Comparison of ENCODE assay signal across 7 cellular contexts in the genomic region with DNA sequence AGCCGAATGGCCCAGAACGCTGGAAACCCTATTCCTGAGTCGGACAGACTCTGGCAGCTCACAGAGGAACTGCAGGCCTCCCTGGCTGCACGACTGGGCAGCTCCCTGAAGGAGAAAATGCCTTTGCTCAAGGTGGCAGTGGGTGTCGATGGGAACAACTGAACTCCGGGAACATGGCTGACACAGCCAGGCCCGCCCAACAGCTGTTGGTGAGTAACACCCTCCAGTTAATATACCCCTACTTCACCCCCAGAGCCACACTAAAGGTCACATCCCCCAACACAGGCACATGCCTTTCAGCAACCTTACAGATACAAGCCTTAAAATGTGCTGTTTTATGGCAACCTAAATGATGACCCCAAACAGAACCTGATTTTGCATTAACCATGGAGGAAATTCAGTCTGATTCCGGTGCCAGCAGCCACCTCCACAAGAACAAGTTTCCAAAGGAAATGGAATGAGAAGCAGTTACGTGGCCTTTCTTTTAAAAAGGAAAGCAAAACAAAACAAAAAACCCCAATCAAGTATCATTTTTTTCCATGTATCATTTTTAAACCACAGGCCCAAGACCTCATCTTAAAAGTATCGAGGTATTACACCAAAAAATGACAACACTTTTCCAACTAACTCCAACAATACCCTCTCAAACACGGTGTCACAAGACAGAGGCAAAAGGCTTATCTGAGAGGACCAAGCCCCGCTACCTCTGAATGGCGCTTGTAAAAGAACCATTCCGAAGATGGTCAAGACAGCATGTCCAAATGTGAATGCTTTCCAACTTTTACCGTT. TPM values are rescaled to one million over a fixed set of nuclear protein-coding genes. Genes with fewer than 3 reads are reported as not detected.
DNase-seq lines count a peak whose midpoint lies in the region; ATAC-seq and TF ChIP-seq lines count a peak whose summit lies in the region.

No MANE protein-coding gene starts in this region.

- no peaks in the 10 kb centered on the region for H3K36me3 ChIP-seq in HEK293 (ENCODE audit: control insufficient read depth in 2 of 2, insufficient read depth in 1 of 2, low read length in 2 of 2)
- peaks cover 0 to 5% (median 0%) of the 10 kb centered on the region in 4 donors for H3K36me3 ChIP-seq in liver (ENCODE audit: control insufficient read depth in 4 of 4, insufficient read depth in 3 of 4, low read depth in 1 of 4, low read length in 3 of 4)

- H3K4me3 ChIP-seq in HEK293 (ENCODE audit: low read depth, low read length), result peak overlapping the region; percentile 94
- peak overlapping the region; percentile 70 for H3K4me3 ChIP-seq in choroid plexus epithelial cell (ENCODE audit: low read depth, low read length)
- H3K4me3 ChIP-seq in liver (ENCODE audit: low read depth in 1 of 3, low read length in 3 of 3), result peak overlapping the region; percentile 88 to 100 (median 89)

- POLR2A ChIA-PET in HEK293 (lab: Yijun Ruan, JAX) (interaction anchor here (0.5 to 1.9 kb wide), 6 partner anchors 9 to 193 kb away, joined by 3 to 29 read pairs (median 8); no protein-coding TSS in a partner anchor), activated B cell treated with CpG ODN at 0.5 μM for 24 hours (lab: Charles Lee) (interaction anchor here (0.6 to 4.5 kb wide), 4 partner anchors 9 to 151 kb away, joined by 6 to 37 read pairs (median 12); no protein-coding TSS in a partner anchor)

- no peaks in the 10 kb centered on the region for H3K9me3 Mint-ChIP-seq in activated B cell treated with CpG ODN at 0.5 μM for 24 hours

- no peak for TF ChIP-seq CTCF in HEK293 (tag by site-specific recombination; IDR thresholded peaks at IDR 0.05)
- no peak for TF ChIP-seq CTCF in activated B cell treated with CpG ODN at 0.5 μM for 24 hours (IDR thresholded peaks at IDR 0.05)
- TF ChIP-seq CTCF in choroid plexus epithelial cell (conservative IDR thresholded peaks at IDR 0.05; ENCODE audit: low read depth, low read length), result no peak
- no peak for TF ChIP-seq CTCF in liver (IDR thresholded peaks at IDR 0.05; ENCODE audit: low read depth, low read length, missing input control)

- peak in 1 of 2 donors; percentile 15 for TF ChIP-seq RAD21 in liver (IDR thresholded peaks at IDR 0.05)

- H3K27me3 Mint-ChIP-seq in activated B cell treated with CpG ODN at 0.5 μM for 24 hours, result no peaks in the 10 kb centered on the region

- H3K27ac Mint-ChIP-seq in activated B cell treated with CpG ODN at 0.5 μM for 24 hours, result peak overlapping the region; percentile 92

- H3K27ac ChIP-seq in HEK293 (ENCODE audit: extremely low read depth, low read depth, low read length) (peak overlapping the region; percentile 79), liver (ENCODE audit: low read depth in 1 of 2, low read length in 2 of 2) (peak overlapping the region; percentile 87 to 99)

- peaks cover 15% of the 10 kb centered on the region for H3K4me1 ChIP-seq in HEK293 (ENCODE audit: control insufficient read depth, insufficient read depth, low read length)
- peaks cover 9 to 62% (median 23%) of the 10 kb centered on the region in 4 donors for H3K4me1 ChIP-seq in liver (ENCODE audit: control insufficient read depth in 4 of 4, insufficient read depth in 4 of 4, low read length in 3 of 4)

- H3K4me1 Mint-ChIP-seq in activated B cell treated with CpG ODN at 0.5 μM for 24 hours, result peaks cover 65% of the 10 kb centered on the region

- H3K4me3 Mint-ChIP-seq in activated B cell treated with CpG ODN at 0.5 μM for 24 hours, result peak overlapping the region; percentile 93

- H3K9me3 ChIP-seq in HEK293 (ENCODE audit: control insufficient read depth, insufficient read depth, low read depth, low read length), result no peaks in the 10 kb centered on the region
- H3K9me3 ChIP-seq in liver (ENCODE audit: control insufficient read depth in 4 of 4, low read length in 3 of 4), result no peaks in the 10 kb centered on the region

- intact Hi-C loops in activated B cell treated with CpG ODN at 0.5 μM for 24 hours (cut with micrococcal nuclease), result loop anchor here (1.0 to 10.0 kb wide), 5 partner anchors 59 to 1767 kb away; a partner anchor contains a TSS

- no peaks in the 10 kb centered on the region for H3K27me3 ChIP-seq in liver (ENCODE audit: control insufficient read depth in 4 of 4, insufficient read depth in 4 of 4, low read length in 3 of 4)

- 7% methylated on average over 15 of the region's 15 CpGs for WGBS in liver

- H3K9ac ChIP-seq in liver (ENCODE audit: low read depth in 1 of 2, low read length in 2 of 2), result peak overlapping the region; percentile 99 to 100

- H3K36me3 Mint-ChIP-seq in activated B cell treated with CpG ODN at 0.5 μM for 24 hours (ENCODE audit: low read depth), result peaks cover 9% of the 10 kb centered on the region

- DNase-seq in activated B cell treated with CpG ODN at 0.5 μM for 24 hours, result no peak
- peak; percentile 81 for DNase-seq in choroid plexus epithelial cell (ENCODE audit: low read depth)
- peak; percentile 65 for DNase-seq in stimulated activated CD8-positive, alpha-beta memory T cell treated with anti-CD3 and anti-CD28 coated beads, Interleukin-4, amount 100 ng/mL, for 48 hours
- no peak for DNase-seq in MV-4-11 (lab: John Stamatoyannopoulos, UW)
- DNase-seq in effector CD4-positive, alpha-beta T cell, result no peak

- ATAC-seq in activated B cell treated with CpG ODN at 0.5 μM for 24 hours (ENCODE audit: low read depth), result no peak

- CTCF ChIA-PET in HEK293 (lab: Yijun Ruan, JAX), result interaction anchor here (0.6 to 1.2 kb wide), 2 partner anchors 188 to 191 kb away, joined by 4 to 7 read pairs; no protein-coding TSS in a partner anchor
- CTCF ChIA-PET in activated B cell treated with CpG ODN at 0.5 μM for 24 hours (lab: Charles Lee), result interaction anchor here (1.0 to 1.4 kb wide), 2 partner anchors 71 to 191 kb away, joined by 3 to 8 read pairs; no protein-coding TSS in a partner anchor

TF ChIP-seq in HEK293, 187 proteins besides CTCF, POLR2A, EP300 and RAD21 (continues in another document):
- TF ChIP-seq TRIM28 (IDR thresholded peaks at IDR 0.05; ENCODE audit: borderline replicate concordance, low read length), result peak; percentile 70; the same call in 1 of the 2 replicates
- TF ChIP-seq, protein P1, sequence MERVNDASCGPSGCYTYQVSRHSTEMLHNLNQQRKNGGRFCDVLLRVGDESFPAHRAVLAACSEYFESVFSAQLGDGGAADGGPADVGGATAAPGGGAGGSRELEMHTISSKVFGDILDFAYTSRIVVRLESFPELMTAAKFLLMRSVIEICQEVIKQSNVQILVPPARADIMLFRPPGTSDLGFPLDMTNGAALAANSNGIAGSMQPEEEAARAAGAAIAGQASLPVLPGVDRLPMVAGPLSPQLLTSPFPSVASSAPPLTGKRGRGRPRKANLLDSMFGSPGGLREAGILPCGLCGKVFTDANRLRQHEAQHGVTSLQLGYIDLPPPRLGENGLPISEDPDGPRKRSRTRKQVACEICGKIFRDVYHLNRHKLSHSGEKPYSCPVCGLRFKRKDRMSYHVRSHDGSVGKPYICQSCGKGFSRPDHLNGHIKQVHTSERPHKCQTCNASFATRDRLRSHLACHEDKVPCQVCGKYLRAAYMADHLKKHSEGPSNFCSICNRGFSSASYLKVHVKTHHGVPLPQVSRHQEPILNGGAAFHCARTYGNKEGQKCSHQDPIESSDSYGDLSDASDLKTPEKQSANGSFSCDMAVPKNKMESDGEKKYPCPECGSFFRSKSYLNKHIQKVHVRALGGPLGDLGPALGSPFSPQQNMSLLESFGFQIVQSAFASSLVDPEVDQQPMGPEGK (tag by site-specific recombination; IDR thresholded peaks at IDR 0.05), result peak; percentile 58; the same call in 1 of the 2 replicates
- 0 out of 2 replicates have a peak, but pooled peaks have one; percentile 4 for TF ChIP-seq PRDM1 (tag by site-specific recombination; IDR thresholded peaks at IDR 0.05)
- no peak for TF ChIP-seq ZNF138 (tag by site-specific recombination; IDR thresholded peaks at IDR 0.05; ENCODE audit: borderline replicate concordance)

TF ChIP-seq in liver, 16 proteins besides CTCF, POLR2A, EP300 and RAD21:
- TF ChIP-seq FOXA1 (IDR thresholded peaks at IDR 0.05) (no peak), FOXA2 (IDR thresholded peaks at IDR 0.05) (no peak), YY1 (IDR thresholded peaks at IDR 0.05) (peak; percentile 87), SP1 (IDR thresholded peaks at IDR 0.05) (peak; percentile 7), NR2F2 (IDR thresholded peaks at IDR 0.05) (no peak), GABPA (IDR thresholded peaks at IDR 0.05 in 1 of 2, conservative IDR thresholded peaks at IDR 0.05 in 1 of 2) (no peak), TAF1 (conservative IDR thresholded peaks at IDR 0.05) (peak; percentile 32), JUND (IDR thresholded peaks at IDR 0.05) (no peak), EGR1 (IDR thresholded peaks at IDR 0.05; ENCODE audit: low read depth in 2 of 2) (no peak), RXRA (IDR thresholded peaks at IDR 0.05) (peak; percentile 10 to 23)
- TF ChIP-seq, protein P2, sequence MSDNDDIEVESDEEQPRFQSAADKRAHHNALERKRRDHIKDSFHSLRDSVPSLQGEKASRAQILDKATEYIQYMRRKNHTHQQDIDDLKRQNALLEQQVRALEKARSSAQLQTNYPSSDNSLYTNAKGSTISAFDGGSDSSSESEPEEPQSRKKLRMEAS (IDR thresholded peaks at IDR 0.05), result peak; percentile 18

RNA-seq across cellular contexts. Expression of a gene that starts 3.1 kb away (rescaled TPM):
- total RNA-seq in activated B cell treated with CpG ODN at 0.5 μM for 24 hours (5.2 and 6.3 TPM in 2 replicates), liver (10 to 100 TPM in 1 of 2 donors, 1 to 10 TPM in 1; 2.2 to 77.0 TPM)
- polyA plus RNA-seq in liver, result 10 to 100 TPM; 15.0 to 18.4 TPM

Comparison
In these comparisons a context has a peak if more than half of its experiments do, and no peak if none do; other contexts are left out.
1. DNase-seq: peak in choroid plexus epithelial cell (single experiment) and stimulated activated CD8-positive, alpha-beta memory T cell treated with anti-CD3 and anti-CD28 coated beads, Interleukin-4, amount 100 ng/mL, for 48 hours (single experiment); none in activated B cell treated with CpG ODN at 0.5 μM for 24 hours (single experiment), MV-4-11 (single experiment) and effector CD4-positive, alpha-beta T cell (single experiment).
2. Peak in every context shown above with its lines, with median percentiles within 50 percentile points of each other: H3K4me3 ChIP-seq.